8 cellular contexts compared by ENCODE assay signal in the genomic region with DNA sequence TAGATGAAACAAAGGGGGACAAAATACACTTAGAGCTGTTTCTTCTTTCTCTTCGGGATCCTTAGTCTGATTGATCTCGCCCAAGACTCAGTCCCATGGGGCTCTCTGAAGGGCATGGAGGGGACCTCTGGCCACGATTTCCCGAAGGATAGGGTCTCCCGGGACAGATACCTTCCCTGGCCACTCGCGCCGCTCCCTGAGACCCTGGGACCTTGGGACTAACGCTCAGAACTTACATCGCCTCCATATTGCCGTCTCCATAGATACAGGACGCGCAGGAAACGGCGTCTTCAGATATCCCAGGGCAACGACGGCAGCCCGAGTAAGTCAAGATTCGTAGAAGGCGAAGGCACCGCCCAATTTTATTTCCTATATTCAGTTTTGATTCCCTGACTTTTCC. TPM values are rescaled to one million over a fixed set of nuclear protein-coding genes. Genes with fewer than 3 reads are reported as not detected.
DNase-seq lines count a peak whose midpoint lies in the region; ATAC-seq and TF ChIP-seq lines count a peak whose summit lies in the region.

A gene with protein sequence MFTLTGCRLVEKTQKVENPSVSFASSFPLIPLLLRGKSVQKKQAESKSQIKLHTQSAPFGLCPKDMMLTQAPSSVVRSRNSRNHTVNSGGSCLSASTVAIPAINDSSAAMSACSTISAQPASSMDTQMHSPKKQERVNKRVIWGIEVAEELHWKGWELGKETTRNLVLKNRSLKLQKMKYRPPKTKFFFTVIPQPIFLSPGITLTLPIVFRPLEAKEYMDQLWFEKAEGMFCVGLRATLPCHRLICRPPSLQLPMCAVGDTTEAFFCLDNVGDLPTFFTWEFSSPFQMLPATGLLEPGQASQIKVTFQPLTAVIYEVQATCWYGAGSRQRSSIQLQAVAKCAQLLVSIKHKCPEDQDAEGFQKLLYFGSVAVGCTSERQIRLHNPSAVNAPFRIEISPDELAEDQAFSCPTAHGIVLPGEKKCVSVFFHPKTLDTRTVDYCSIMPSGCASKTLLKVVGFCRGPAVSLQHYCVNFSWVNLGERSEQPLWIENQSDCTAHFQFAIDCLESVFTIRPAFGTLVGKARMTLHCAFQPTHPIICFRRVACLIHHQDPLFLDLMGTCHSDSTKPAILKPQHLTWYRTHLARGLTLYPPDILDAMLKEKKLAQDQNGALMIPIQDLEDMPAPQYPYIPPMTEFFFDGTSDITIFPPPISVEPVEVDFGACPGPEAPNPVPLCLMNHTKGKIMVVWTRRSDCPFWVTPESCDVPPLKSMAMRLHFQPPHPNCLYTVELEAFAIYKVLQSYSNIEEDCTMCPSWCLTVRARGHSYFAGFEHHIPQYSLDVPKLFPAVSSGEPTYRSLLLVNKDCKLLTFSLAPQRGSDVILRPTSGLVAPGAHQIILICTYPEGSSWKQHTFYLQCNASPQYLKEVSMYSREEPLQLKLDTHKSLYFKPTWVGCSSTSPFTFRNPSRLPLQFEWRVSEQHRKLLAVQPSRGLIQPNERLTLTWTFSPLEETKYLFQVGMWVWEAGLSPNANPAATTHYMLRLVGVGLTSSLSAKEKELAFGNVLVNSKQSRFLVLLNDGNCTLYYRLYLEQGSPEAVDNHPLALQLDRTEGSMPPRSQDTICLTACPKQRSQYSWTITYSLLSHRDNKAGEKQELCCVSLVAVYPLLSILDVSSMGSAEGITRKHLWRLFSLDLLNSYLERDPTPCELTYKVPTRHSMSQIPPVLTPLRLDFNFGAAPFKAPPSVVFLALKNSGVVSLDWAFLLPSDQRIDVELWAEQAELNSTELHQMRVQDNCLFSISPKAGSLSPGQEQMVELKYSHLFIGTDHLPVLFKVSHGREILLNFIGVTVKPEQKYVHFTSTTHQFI (N-terminal part only) (minus strand): TSS at position 265 of the 400 bp plus-strand sequence. CDS start 2,468 bp downstream, outside the sequence.

- H3K36me3 ChIP-seq in body of pancreas (replicated peaks in 1 of 2; ENCODE audit: insufficient read depth in 1 of 2, low read depth in 2 of 2) (no peaks in the 10 kb centered on the region), subcutaneous abdominal adipose tissue (ENCODE audit: control insufficient read depth in 5 of 5, insufficient read depth in 5 of 5, low read length in 5 of 5) (no peaks in the 10 kb centered on the region)

- 0 to 2% methylated on average over 19 to 21 of the region's 21 CpGs for WGBS in body of pancreas, 2 donors

- no peak within 1 kb of the TSS for H3K9ac ChIP-seq in subcutaneous abdominal adipose tissue (ENCODE audit: low read length in 5 of 5)

- H3K27me3 ChIP-seq in body of pancreas (peaks cover 0 to 9% of the 10 kb centered on the region in 2 donors), subcutaneous abdominal adipose tissue (ENCODE audit: control insufficient read depth in 5 of 5, insufficient read depth in 4 of 5, low read length in 5 of 5) (peaks cover 17 to 51% (median 41%) of the 10 kb centered on the region in 5 donors)

- H3K4me1 ChIP-seq in body of pancreas (peaks cover 8% of the 10 kb centered on the region), subcutaneous abdominal adipose tissue (ENCODE audit: control insufficient read depth in 5 of 5, insufficient read depth in 5 of 5, low read length in 5 of 5) (peaks cover 0 to 6% (median 5%) of the 10 kb centered on the region in 5 donors)

- no peak for TF ChIP-seq CTCF in body of pancreas (IDR thresholded peaks at IDR 0.05)

- ATAC-seq in body of pancreas = peak; percentile 71
- ATAC-seq in GM21526 (IDR thresholded peaks at IDR 0.05; ENCODE audit: low FRiP score, unreplicated experiment) = no peak
- no peak for ATAC-seq in GM19467 (IDR thresholded peaks at IDR 0.05; ENCODE audit: unreplicated experiment)

- TF ChIP-seq POLR2A in body of pancreas (IDR thresholded peaks at IDR 0.05) = no peak

- H3K9me3 ChIP-seq in body of pancreas (no peaks in the 10 kb centered on the region), subcutaneous abdominal adipose tissue (ENCODE audit: control insufficient read depth in 5 of 5, low read length in 5 of 5) (no peaks in the 10 kb centered on the region)

- H3K4me3 ChIP-seq in body of pancreas (no peak within 1 kb of the TSS), subcutaneous abdominal adipose tissue (ENCODE audit: low read depth in 1 of 5, low read length in 5 of 5) (peak within 1 kb of the TSS; percentile 24 to 56 (median 42))

- DNase-seq in Daoy (ENCODE audit: low read depth) (peak; percentile 59), NCI-H345 treated with DMSO at 0.1 percent for 48 hours (lab: John Stamatoyannopoulos, UW; ENCODE audit: unreplicated experiment) (peak; percentile 63), body of pancreas (peak; percentile 53 to 74 (median 58)), kidney tubule cell (ENCODE audit: low spot score) (peak; percentile 59), HuH-7 (ENCODE audit: low spot score) (no peak)

- intact Hi-C loops in body of pancreas (cut with DNase I) = no loop called here

- H3K27ac ChIP-seq in body of pancreas (no peak within 1 kb of the TSS), subcutaneous abdominal adipose tissue (ENCODE audit: low read depth, low read length) (no peak within 1 kb of the TSS)

RNA-seq across cellular contexts. Expression of the gene that starts here (rescaled TPM):
- total RNA-seq in Daoy (2014; rRNA removed; shearing (Covaris generic)) = 0.11 TPM in 1 of 2 replicates, not detected in the other
- not detected for total RNA-seq in body of pancreas

Comparison
In these comparisons a context has a peak if more than half of its experiments do, and no peak if none do; other contexts are left out.
1. Peak in DNase-seq in Daoy; RNA of the gene not detected or under 1 TPM.
2. Peak in DNase-seq and ATAC-seq in body of pancreas; RNA of the gene not detected or under 1 TPM.
3. H3K4me3 ChIP-seq: peak in subcutaneous abdominal adipose tissue (5 of 5); none in body of pancreas (0 of 2).